ENCODE assay signal across 1 cellular context in genomic region chr2:60520917-60521539, GRCh38.
TF ChIP-seq lines count a peak whose summit lies in the region.

No MANE protein-coding gene starts in this region.

TF ChIP-seq in GM12878, 131 proteins besides CTCF, POLR2A, EP300 and RAD21:
- TF ChIP-seq SP1 (IDR thresholded peaks at IDR 0.05; ENCODE audit: low read depth, low read length) (no peak), RB1 (IDR thresholded peaks at IDR 0.05; ENCODE audit: borderline replicate concordance) (no peak), ZZZ3 (IDR thresholded peaks at IDR 0.05; ENCODE audit: control insufficient read depth, insufficient read length, low read depth) (no peak), BMI1 (IDR thresholded peaks at IDR 0.05; ENCODE audit: borderline replicate concordance) (no peak), NR2C2 (IDR thresholded peaks at IDR 0.05; ENCODE audit: borderline replicate concordance, control insufficient read depth, insufficient read length, low read depth) (no peak), SUZ12 (IDR thresholded peaks at IDR 0.05; ENCODE audit: unreplicated experiment) (no peak), HDAC6 (IDR thresholded peaks at IDR 0.05; ENCODE audit: unreplicated experiment) (no peak), MYC (IDR thresholded peaks at IDR 0.05; ENCODE audit: insufficient read depth, insufficient read length, insufficient replicate concordance, low read length, severe bottlenecking) (no peak), MTA2 (IDR thresholded peaks at IDR 0.05; ENCODE audit: low read depth) (no peak), BCL11A (IDR thresholded peaks at IDR 0.05; ENCODE audit: low read depth, low read length) (no peak), CREB1 (IDR thresholded peaks at IDR 0.05; ENCODE audit: low read depth) (no peak), PML (IDR thresholded peaks at IDR 0.05; ENCODE audit: low read length) (no peak), ZNF24 (IDR thresholded peaks at IDR 0.05) (no peak), WRNIP1 (IDR thresholded peaks at IDR 0.05; ENCODE audit: borderline replicate concordance, low read depth, low read length) (no peak), ZSCAN29 (IDR thresholded peaks at IDR 0.05) (no peak)
- TF ChIP-seq, protein P1, sequence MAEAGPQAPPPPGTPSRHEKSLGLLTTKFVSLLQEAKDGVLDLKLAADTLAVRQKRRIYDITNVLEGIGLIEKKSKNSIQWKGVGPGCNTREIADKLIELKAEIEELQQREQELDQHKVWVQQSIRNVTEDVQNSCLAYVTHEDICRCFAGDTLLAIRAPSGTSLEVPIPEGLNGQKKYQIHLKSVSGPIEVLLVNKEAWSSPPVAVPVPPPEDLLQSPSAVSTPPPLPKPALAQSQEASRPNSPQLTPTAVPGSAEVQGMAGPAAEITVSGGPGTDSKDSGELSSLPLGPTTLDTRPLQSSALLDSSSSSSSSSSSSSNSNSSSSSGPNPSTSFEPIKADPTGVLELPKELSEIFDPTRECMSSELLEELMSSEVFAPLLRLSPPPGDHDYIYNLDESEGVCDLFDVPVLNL (IDR thresholded peaks at IDR 0.05; ENCODE audit: low read depth, low read length), result no peak
- TF ChIP-seq, protein P2, sequence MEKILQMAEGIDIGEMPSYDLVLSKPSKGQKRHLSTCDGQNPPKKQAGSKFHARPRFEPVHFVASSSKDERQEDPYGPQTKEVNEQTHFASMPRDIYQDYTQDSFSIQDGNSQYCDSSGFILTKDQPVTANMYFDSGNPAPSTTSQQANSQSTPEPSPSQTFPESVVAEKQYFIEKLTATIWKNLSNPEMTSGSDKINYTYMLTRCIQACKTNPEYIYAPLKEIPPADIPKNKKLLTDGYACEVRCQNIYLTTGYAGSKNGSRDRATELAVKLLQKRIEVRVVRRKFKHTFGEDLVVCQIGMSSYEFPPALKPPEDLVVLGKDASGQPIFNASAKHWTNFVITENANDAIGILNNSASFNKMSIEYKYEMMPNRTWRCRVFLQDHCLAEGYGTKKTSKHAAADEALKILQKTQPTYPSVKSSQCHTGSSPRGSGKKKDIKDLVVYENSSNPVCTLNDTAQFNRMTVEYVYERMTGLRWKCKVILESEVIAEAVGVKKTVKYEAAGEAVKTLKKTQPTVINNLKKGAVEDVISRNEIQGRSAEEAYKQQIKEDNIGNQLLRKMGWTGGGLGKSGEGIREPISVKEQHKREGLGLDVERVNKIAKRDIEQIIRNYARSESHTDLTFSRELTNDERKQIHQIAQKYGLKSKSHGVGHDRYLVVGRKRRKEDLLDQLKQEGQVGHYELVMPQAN (conservative IDR thresholded peaks at IDR 0.05), result no peak
- TF ChIP-seq, protein P3, sequence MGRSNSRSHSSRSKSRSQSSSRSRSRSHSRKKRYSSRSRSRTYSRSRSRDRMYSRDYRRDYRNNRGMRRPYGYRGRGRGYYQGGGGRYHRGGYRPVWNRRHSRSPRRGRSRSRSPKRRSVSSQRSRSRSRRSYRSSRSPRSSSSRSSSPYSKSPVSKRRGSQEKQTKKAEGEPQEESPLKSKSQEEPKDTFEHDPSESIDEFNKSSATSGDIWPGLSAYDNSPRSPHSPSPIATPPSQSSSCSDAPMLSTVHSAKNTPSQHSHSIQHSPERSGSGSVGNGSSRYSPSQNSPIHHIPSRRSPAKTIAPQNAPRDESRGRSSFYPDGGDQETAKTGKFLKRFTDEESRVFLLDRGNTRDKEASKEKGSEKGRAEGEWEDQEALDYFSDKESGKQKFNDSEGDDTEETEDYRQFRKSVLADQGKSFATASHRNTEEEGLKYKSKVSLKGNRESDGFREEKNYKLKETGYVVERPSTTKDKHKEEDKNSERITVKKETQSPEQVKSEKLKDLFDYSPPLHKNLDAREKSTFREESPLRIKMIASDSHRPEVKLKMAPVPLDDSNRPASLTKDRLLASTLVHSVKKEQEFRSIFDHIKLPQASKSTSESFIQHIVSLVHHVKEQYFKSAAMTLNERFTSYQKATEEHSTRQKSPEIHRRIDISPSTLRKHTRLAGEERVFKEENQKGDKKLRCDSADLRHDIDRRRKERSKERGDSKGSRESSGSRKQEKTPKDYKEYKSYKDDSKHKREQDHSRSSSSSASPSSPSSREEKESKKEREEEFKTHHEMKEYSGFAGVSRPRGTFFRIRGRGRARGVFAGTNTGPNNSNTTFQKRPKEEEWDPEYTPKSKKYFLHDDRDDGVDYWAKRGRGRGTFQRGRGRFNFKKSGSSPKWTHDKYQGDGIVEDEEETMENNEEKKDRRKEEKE (IDR thresholded peaks at IDR 0.05), result no peak
